In the genomic region with DNA sequence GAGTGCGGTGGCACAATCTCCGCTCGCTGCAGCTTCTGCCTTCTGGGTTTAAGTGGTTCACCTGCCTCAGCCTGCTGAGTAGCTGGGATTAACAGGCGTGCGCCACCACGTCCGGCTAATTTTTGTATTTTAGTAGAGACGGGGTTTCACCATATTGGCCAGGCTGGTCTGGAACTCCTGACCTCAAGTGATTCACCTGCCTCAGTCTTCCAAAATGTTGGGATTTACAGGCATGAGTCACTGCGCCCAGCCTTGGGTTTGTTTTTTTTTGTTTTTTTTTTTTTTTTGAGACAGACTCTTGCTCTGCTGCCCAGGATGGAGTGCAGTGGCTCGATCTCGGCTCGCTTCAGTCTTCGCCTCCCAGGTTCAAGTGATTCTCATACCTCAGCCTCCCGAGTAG, we compare ENCODE assay signal across 8 cellular contexts. TPM values are rescaled to one million over a fixed set of nuclear protein-coding genes. Genes with fewer than 3 reads are reported as not detected.
DNase-seq lines count a peak whose midpoint lies in the region; ATAC-seq, FAIRE-seq and TF ChIP-seq lines count a peak whose summit lies in the region.
"Not testable (repeated sequence)": the region's sequence is repeated elsewhere in the genome, so short reads cannot be mapped to it uniquely, and the experiment has no call there.

No MANE protein-coding gene starts in this region.

- not testable (repeated sequence) for ATAC-seq in IMR-90 (ENCODE audit: low read depth); T-helper 17 cell

- H3K4me1 ChIP-seq in BLaER1 treated with 17β-estradiol and CSF1 and Interleukin-3, amounts not matched to agents 10 nM and 100 nM: peaks cover 61 to 73% (median 64%) of the 10 kb centered on the region in 10 experiments
- H3K4me1 ChIP-seq in GM23248 (ENCODE audit: insufficient read depth): peaks cover 65% of the 10 kb centered on the region
- peaks cover 30% of the 10 kb centered on the region for H3K4me1 ChIP-seq in IMR-90 (ENCODE audit: control insufficient read depth, insufficient read depth, low read length)
- H3K4me1 ChIP-seq in astrocyte (ENCODE audit: insufficient read depth, low read length): peaks cover 40% of the 10 kb centered on the region
- H3K4me1 ChIP-seq in smooth muscle cell (ENCODE audit: low read depth): peaks cover 56% of the 10 kb centered on the region

- H3K27ac Mint-ChIP-seq in T-helper 17 cell (peak overlapping the region; percentile 80), mesothelial cell of epicardium (peak overlapping the region; percentile 22)
- not testable (repeated sequence) for H3K27ac Mint-ChIP-seq in astrocyte (ENCODE audit: unreplicated experiment)

- H2AK9ac ChIP-seq in IMR-90 (replicated peaks; ENCODE audit: low read depth, low read length, poor library complexity): not testable (repeated sequence)

- H3K9me3 Mint-ChIP-seq in astrocyte (ENCODE audit: unreplicated experiment); mesothelial cell of epicardium: not testable (repeated sequence)

- not testable (repeated sequence) for H2AK5ac ChIP-seq in IMR-90 (ENCODE audit: low read depth, low read length)

- DNase-seq in GM23248: peak; percentile 46
- peak; percentile 70 for DNase-seq in IMR-90
- DNase-seq in T-helper 17 cell; mesothelial cell of epicardium (ENCODE audit: low spot score in 2 of 2, unreplicated experiment in 2 of 2); smooth muscle cell (lab: John Stamatoyannopoulos, UW; ENCODE audit: unreplicated experiment): not testable (repeated sequence)
- peak; percentile 61 for DNase-seq in astrocyte (ENCODE audit: low read depth)
- DNase-seq in fibroblast of mammary gland (ENCODE audit: low read depth): peak; percentile 77

- H3K18ac ChIP-seq in IMR-90 (ENCODE audit: low read depth, low read length): not testable (repeated sequence)

- peak overlapping the region; percentile 9 to 89 (median 52); a peak in 14 of 22 replicates for H3K4me2 ChIP-seq in BLaER1 treated with 17β-estradiol and CSF1 and Interleukin-3, amounts not matched to agents 10 nM and 100 nM
- not testable (repeated sequence) for H3K4me2 ChIP-seq in GM23248 (ENCODE audit: unreplicated experiment); IMR-90 (ENCODE audit: low read depth, low read length)
- peak overlapping the region; percentile 15 for H3K4me2 ChIP-seq in astrocyte (ENCODE audit: low read length)
- peak overlapping the region; percentile 83 for H3K4me2 ChIP-seq in smooth muscle cell

- H3K79me2 ChIP-seq in GM23248 (ENCODE audit: insufficient read depth) (peaks cover 99% of the 10 kb centered on the region), astrocyte (ENCODE audit: insufficient read depth, low read length) (peaks cover 97% of the 10 kb centered on the region), smooth muscle cell (ENCODE audit: low read depth) (peaks cover 93% of the 10 kb centered on the region)

- not testable (repeated sequence) for BruUV-seq in IMR-90 (replicated peaks; lab: Mats Ljungman, UMichigan)

- not testable (repeated sequence) for H4K91ac ChIP-seq in IMR-90 (ENCODE audit: insufficient read depth, low read depth, low read length)

- H3K36me3 ChIP-seq in BLaER1 treated with 17β-estradiol and CSF1 and Interleukin-3, amounts not matched to agents 10 nM and 100 nM: peaks cover 30 to 64% (median 40%) of the 10 kb centered on the region in 11 experiments
- H3K36me3 ChIP-seq in GM23248 (ENCODE audit: low read depth): peaks cover 10% of the 10 kb centered on the region
- H3K36me3 ChIP-seq in IMR-90 (ENCODE audit: control insufficient read depth, insufficient read depth, low read length); astrocyte (ENCODE audit: insufficient read depth, low read length); smooth muscle cell (ENCODE audit: low read depth): not testable (repeated sequence)

- H2BK5ac ChIP-seq in IMR-90 (ENCODE audit: low read depth, low read length, poor library complexity, severe bottlenecking): not testable (repeated sequence)

- not testable (repeated sequence) for H4K5ac ChIP-seq in IMR-90 (ENCODE audit: low read depth, low read length)

- CTCF ChIA-PET in IMR-90 (lab: Yijun Ruan, JAX): interaction anchor here (0.7 kb wide), 1 partner anchor 63 kb away, joined by 3 read pairs; no protein-coding TSS in a partner anchor

- peaks cover 8 to 91% of the 10 kb centered on the region in 2 experiments for H3K79me1 ChIP-seq in IMR-90 (ENCODE audit: low read depth in 1 of 2, low read length in 2 of 2)

- H3K27me3 Mint-ChIP-seq in T-helper 17 cell; astrocyte (ENCODE audit: low read depth, unreplicated experiment); mesothelial cell of epicardium (ENCODE audit: low read depth): not testable (repeated sequence)

- intact Hi-C loops in IMR-90 (cut with micrococcal nuclease): not testable (repeated sequence)

- H3K9ac ChIP-seq in BLaER1 treated with 17β-estradiol and CSF1 and Interleukin-3, amounts not matched to agents 10 nM and 100 nM; GM23248; IMR-90 (ENCODE audit: low read depth, low read length); astrocyte (ENCODE audit: low read length); smooth muscle cell (ENCODE audit: low read depth): not testable (repeated sequence)

- H2BK120ac ChIP-seq in IMR-90 (ENCODE audit: low read depth, low read length): not testable (repeated sequence)

- not testable (repeated sequence) for TF ChIP-seq RAD21 in IMR-90 (IDR thresholded peaks at IDR 0.05; ENCODE audit: low read length)

- H3K4me1 Mint-ChIP-seq in T-helper 17 cell (peaks cover 73% of the 10 kb centered on the region), astrocyte (ENCODE audit: low read depth, unreplicated experiment) (peaks cover 72% of the 10 kb centered on the region), mesothelial cell of epicardium (peaks cover 72% of the 10 kb centered on the region)

- not testable (repeated sequence) for FAIRE-seq in astrocyte (lab: Jason Lieb, UNC)

- in situ Hi-C loops in GM23248 (cut with MboI); IMR-90 (cut with MboI; ENCODE audit: low sequenced_read_pairs): not testable (repeated sequence)

- 86 to 88% methylated on average over 14 of the region's 14 CpGs for WGBS in GM23248 (ENCODE audit: low coverage in 1 of 2, low lambda C conversion rate in 2 of 2, missing lambda C conversion rate in 2 of 2), 2 experiments
- 77% methylated on average over 5 of the region's 14 CpGs; no CpG with 5 or more reads in 1 of the 2 experiments for WGBS in IMR-90 (ENCODE audit: extremely low coverage in 2 of 2, insufficient read length in 1 of 2), 2 experiments
- WGBS in smooth muscle cell (ENCODE audit: low lambda C conversion rate): 72% methylated on average over 14 of the region's 14 CpGs

- not testable (repeated sequence) for H2BK20ac ChIP-seq in IMR-90 (ENCODE audit: low read depth, low read length)

- H2AFZ ChIP-seq in GM23248; IMR-90 (replicated peaks; ENCODE audit: low read length, poor library complexity); astrocyte (ENCODE audit: low read depth, low read length); smooth muscle cell (ENCODE audit: low read depth): not testable (repeated sequence)

- not testable (repeated sequence) for H3K4me3 Mint-ChIP-seq in T-helper 17 cell; astrocyte (ENCODE audit: unreplicated experiment); mesothelial cell of epicardium

- peaks cover 32% of the 10 kb centered on the region for H3K9me1 ChIP-seq in IMR-90 (ENCODE audit: insufficient read depth, low read length)

- H3K4me3 ChIP-seq in BLaER1 treated with 17β-estradiol and CSF1 and Interleukin-3, amounts not matched to agents 10 nM and 100 nM; GM23248; IMR-90 (ENCODE audit: insufficient read depth, low read depth, low read length); astrocyte (ENCODE audit: insufficient read depth, low read depth, low read length); fibroblast of mammary gland (ENCODE audit: control insufficient read depth, low read depth, low read length); smooth muscle cell: not testable (repeated sequence)

- not testable (repeated sequence) for H3K4ac ChIP-seq in IMR-90 (ENCODE audit: low read depth, low read length)

- H3K36me3 Mint-ChIP-seq in T-helper 17 cell (ENCODE audit: low read depth); astrocyte (ENCODE audit: low read depth, unreplicated experiment); mesothelial cell of epicardium: not testable (repeated sequence)

- TF ChIP-seq CTCF in IMR-90 (conservative IDR thresholded peaks at IDR 0.05; ENCODE audit: low read depth, low read length); astrocyte (IDR thresholded peaks at IDR 0.05; ENCODE audit: insufficient read depth, low read depth, low read length); fibroblast of mammary gland (conservative IDR thresholded peaks at IDR 0.05; ENCODE audit: control insufficient read depth, insufficient read depth, low read depth, low read length); mesothelial cell of epicardium (IDR thresholded peaks at IDR 0.05; ENCODE audit: unreplicated experiment); smooth muscle cell (IDR thresholded peaks at IDR 0.05; ENCODE audit: borderline replicate concordance, insufficient read depth, poor library complexity, severe bottlenecking): not testable (repeated sequence)

- H3K23ac ChIP-seq in IMR-90 (ENCODE audit: low read depth, low read length): not testable (repeated sequence)

- not testable (repeated sequence) for H3K14ac ChIP-seq in IMR-90 (replicated peaks; ENCODE audit: low read depth, low read length)

- H3F3A ChIP-seq in GM23248 (ENCODE audit: insufficient read depth): peaks cover 34% of the 10 kb centered on the region
- peaks cover 28% of the 10 kb centered on the region for H3F3A ChIP-seq in smooth muscle cell (ENCODE audit: low read depth)

- H3K27me3 ChIP-seq in BLaER1 treated with 17β-estradiol and CSF1 and Interleukin-3, amounts not matched to agents 10 nM and 100 nM; GM23248 (replicated peaks; ENCODE audit: insufficient read depth); IMR-90 (ENCODE audit: control insufficient read depth, insufficient read depth, low read length); astrocyte (ENCODE audit: insufficient read depth, low read length); smooth muscle cell (ENCODE audit: low read depth): not testable (repeated sequence)

- not testable (repeated sequence) for H3K9me2 ChIP-seq in GM23248 (ENCODE audit: insufficient read depth)

- not testable (repeated sequence) for H2BK15ac ChIP-seq in IMR-90 (ENCODE audit: low read depth, low read length)

- not testable (repeated sequence) for TF ChIP-seq POLR2A in IMR-90 (IDR thresholded peaks at IDR 0.05; ENCODE audit: low read depth, low read length)

- dilution Hi-C loops in IMR-90 (cut with HindIII; ENCODE audit: low sequenced_read_pairs, unreplicated experiment): not testable (repeated sequence)

- POLR2A ChIA-PET in IMR-90 (lab: Charles Lee; ENCODE audit: unreplicated experiment): not testable (repeated sequence)

- H4K8ac ChIP-seq in IMR-90 (ENCODE audit: low read depth in 2 of 2, low read length in 2 of 2): not testable (repeated sequence)

- peaks cover 96 to 100% (median 100%) of the 10 kb centered on the region in 11 experiments for H4K20me1 ChIP-seq in BLaER1 treated with 17β-estradiol and CSF1 and Interleukin-3, amounts not matched to agents 10 nM and 100 nM
- H4K20me1 ChIP-seq in GM23248 (ENCODE audit: insufficient read depth): peaks cover 38% of the 10 kb centered on the region; the same call in 1 of the 2 replicates
- H4K20me1 ChIP-seq in IMR-90 (ENCODE audit: insufficient read depth, low read length): peaks cover 97% of the 10 kb centered on the region
- H4K20me1 ChIP-seq in astrocyte (ENCODE audit: insufficient read depth, low read length): peaks cover 100% of the 10 kb centered on the region
- H4K20me1 ChIP-seq in smooth muscle cell (ENCODE audit: low read depth): peaks cover 100% of the 10 kb centered on the region

- H3K56ac ChIP-seq in IMR-90 (ENCODE audit: extremely low read depth, insufficient read depth, low read length): not testable (repeated sequence)

- not testable (repeated sequence) for H3K27ac ChIP-seq in BLaER1 treated with 17β-estradiol and CSF1 and Interleukin-3, amounts not matched to agents 10 nM and 100 nM; GM23248; IMR-90 (ENCODE audit: insufficient read depth, low read length); astrocyte (ENCODE audit: low read depth, low read length)
- peak overlapping the region; percentile 72 for H3K27ac ChIP-seq in smooth muscle cell (ENCODE audit: low read depth)

- H3K9me3 ChIP-seq in BLaER1 treated with 17β-estradiol and CSF1 and Interleukin-3, amounts not matched to agents 10 nM and 100 nM (replicated peaks in 1 of 11); GM23248 (ENCODE audit: low read depth); IMR-90 (ENCODE audit: control insufficient read depth, insufficient read depth, low read length); T-helper 17 cell (ENCODE audit: control insufficient read depth, low read length, poor library complexity, severe bottlenecking); astrocyte (ENCODE audit: insufficient read depth, low read depth, low read length); smooth muscle cell (replicated peaks; ENCODE audit: low read depth): not testable (repeated sequence)

RNA-seq across cellular contexts. Expression of a gene that starts 30.1 kb away (rescaled TPM):
- total RNA-seq in GM23248 (2014; rRNA removed; shearing (Covaris generic)): 11.6 and 13.4 TPM in 2 replicates
- polyA plus RNA-seq in GM23248 (2016; fragmentation: Nextera tagmentation; extraction: Ambion mirVana) (8.2 and 9.4 TPM in 2 replicates), IMR-90 (2012; rRNA removed) (39.4 and 40.7 TPM in 2 replicates), smooth muscle cell (17.5 and 24.9 TPM in 2 replicates)
- total RNA-seq in IMR-90 (2012; rRNA removed) (14.0 and 16.7 TPM in 2 replicates), T-helper 17 cell (100 to 1,000 TPM; 134 to 136 TPM), astrocyte (72.3 and 85.1 TPM in 2 replicates), mesothelial cell of epicardium (144 to 160 TPM (median 149 TPM) in 3 replicates), smooth muscle cell (30.4 and 33.1 TPM in 2 replicates)
- polyA plus RNA-seq in IMR-90 (2012; cell fraction: cytosol; rRNA removed): 21.1 and 38.8 TPM in 2 replicates
- 89.6 and 144 TPM in 2 replicates for polyA plus RNA-seq in IMR-90 (2012; cell fraction: nucleus; rRNA removed; ENCODE audit: low replicate concordance)
